Comparison of ENCODE assay signal across 24 cellular contexts in genomic region chr1:98084188-98084587, GRCh38.
DNase-seq lines count a peak whose midpoint lies in the region; ATAC-seq, FAIRE-seq and TF ChIP-seq lines count a peak whose summit lies in the region.
"Had no signal": no experiment of that assay in that cellular context is flagged by ENCODE, and none has a peak within 500 bp of the region (broad histone marks: within the 10 kb centered on the region; RNA-seq: fewer than 3 reads in every experiment).

No MANE protein-coding gene starts in this region.

- H3K27ac ChIP-seq in AG04450 (ENCODE audit: low read depth, low read length), result peak overlapping the region; percentile 71
- no peak overlapping the region for H3K27ac ChIP-seq in astrocyte (ENCODE audit: low read depth, low read length)
- H3K27ac ChIP-seq in osteoblast (ENCODE audit: low read depth, low read length), result no peak overlapping the region
- H3K27ac ChIP-seq: BLaER1, HL-60, RWPE1 had no signal

- no peaks in the 10 kb centered on the region for H3K9me3 ChIP-seq in AG04450 (ENCODE audit: control insufficient read depth, insufficient read depth, low read length)
- no peaks in the 10 kb centered on the region for H3K9me3 ChIP-seq in astrocyte (ENCODE audit: insufficient read depth, low read depth, low read length)
- H3K9me3 ChIP-seq in osteoblast (ENCODE audit: low read depth, low read length), result no peaks in the 10 kb centered on the region
- H3K9me3 ChIP-seq: BLaER1 had no signal

- H4K20me1 ChIP-seq in astrocyte (ENCODE audit: insufficient read depth, low read length) (no peaks in the 10 kb centered on the region), osteoblast (ENCODE audit: insufficient read depth, low read length) (no peaks in the 10 kb centered on the region)
- H4K20me1 ChIP-seq: BLaER1 had no signal

- H3K27ac Mint-ChIP-seq in astrocyte (ENCODE audit: unreplicated experiment), result peak overlapping the region; percentile 94
- H3K27ac Mint-ChIP-seq: CD4-positive, CD25-positive, alpha-beta regulatory T cell; H9 had no signal

- H3K4me2 ChIP-seq in astrocyte (ENCODE audit: low read length) (no peak overlapping the region), osteoblast (ENCODE audit: insufficient read depth, low read length) (no peak overlapping the region)
- H3K4me2 ChIP-seq: BLaER1 had no signal

- H3K79me2 ChIP-seq in astrocyte (ENCODE audit: insufficient read depth, low read length) (no peaks in the 10 kb centered on the region), osteoblast (ENCODE audit: insufficient read depth, low read length) (no peaks in the 10 kb centered on the region)

- H3K36me3 Mint-ChIP-seq in astrocyte (ENCODE audit: low read depth, unreplicated experiment), result no peaks in the 10 kb centered on the region
- H3K36me3 Mint-ChIP-seq: CD4-positive, CD25-positive, alpha-beta regulatory T cell had no signal

- TF ChIP-seq CTCF in AG04450 (IDR thresholded peaks at IDR 0.05; ENCODE audit: low read depth, low read length) (no peak), astrocyte (IDR thresholded peaks at IDR 0.05; ENCODE audit: insufficient read depth, low read depth, low read length) (no peak), osteoblast (IDR thresholded peaks at IDR 0.05; ENCODE audit: extremely low read depth, low read depth, low read length) (no peak)

- H3K27me3 Mint-ChIP-seq in astrocyte (ENCODE audit: low read depth, unreplicated experiment), result no peaks in the 10 kb centered on the region

- no peak overlapping the region for H3K4me3 Mint-ChIP-seq in astrocyte (ENCODE audit: unreplicated experiment)
- H3K4me3 Mint-ChIP-seq: CD4-positive, CD25-positive, alpha-beta regulatory T cell; H9 had no signal

- H2AFZ ChIP-seq in astrocyte (ENCODE audit: low read depth, low read length), result peak overlapping the region; percentile 9
- peak overlapping the region; percentile 49 for H2AFZ ChIP-seq in osteoblast (ENCODE audit: low read length)

- no peak overlapping the region for H3K9ac ChIP-seq in astrocyte (ENCODE audit: low read length)
- H3K9ac ChIP-seq: BLaER1 had no signal

- H3K27me3 ChIP-seq in AG04450 (ENCODE audit: control insufficient read depth, insufficient read depth, low read length), result no peaks in the 10 kb centered on the region
- no peaks in the 10 kb centered on the region for H3K27me3 ChIP-seq in astrocyte (ENCODE audit: insufficient read depth, low read length)
- no peaks in the 10 kb centered on the region for H3K27me3 ChIP-seq in osteoblast (ENCODE audit: insufficient read depth, low read length)
- H3K27me3 ChIP-seq: BLaER1 had no signal

- H3K4me1 ChIP-seq in astrocyte (ENCODE audit: insufficient read depth, low read length), result peaks cover 15% of the 10 kb centered on the region
- peaks cover 13% of the 10 kb centered on the region for H3K4me1 ChIP-seq in osteoblast (ENCODE audit: insufficient read depth, low read length)
- H3K4me1 ChIP-seq: BLaER1 had no signal

- CTCF ChIA-PET in AG04450 (lab: Charles Lee), result no interaction called here

- POLR2A ChIA-PET in AG04450 (lab: Yijun Ruan, JAX), result no interaction called here

- no peaks in the 10 kb centered on the region for H3K9me3 Mint-ChIP-seq in astrocyte (ENCODE audit: unreplicated experiment)

- no peaks in the 10 kb centered on the region for H3K36me3 ChIP-seq in astrocyte (ENCODE audit: insufficient read depth, low read length)
- H3K36me3 ChIP-seq in osteoblast (ENCODE audit: insufficient read depth, low read length), result no peaks in the 10 kb centered on the region
- H3K36me3 ChIP-seq: BLaER1 had no signal

- no peak for ATAC-seq in GM21723 (IDR thresholded peaks at IDR 0.05; ENCODE audit: unreplicated experiment)

- peaks cover 34% of the 10 kb centered on the region for H3K4me1 Mint-ChIP-seq in astrocyte (ENCODE audit: low read depth, unreplicated experiment)
- H3K4me1 Mint-ChIP-seq: CD4-positive, CD25-positive, alpha-beta regulatory T cell had no signal

- H3K4me3 ChIP-seq in AG04450 (ENCODE audit: low read depth, low read length), result no peak overlapping the region
- no peak overlapping the region for H3K4me3 ChIP-seq in astrocyte (ENCODE audit: insufficient read depth, low read depth, low read length)
- H3K4me3 ChIP-seq in osteoblast (ENCODE audit: insufficient read depth, low read length), result no peak overlapping the region
- H3K4me3 ChIP-seq: BLaER1 had no signal

- no peak for FAIRE-seq in astrocyte (lab: Jason Lieb, UNC)
- FAIRE-seq: D721Med, GM19239 had no signal

- DNase-seq in AG04450 (ENCODE audit: low read depth, low spot score) (no peak), M059J (ENCODE audit: low read depth) (peak; percentile 19), astrocyte (ENCODE audit: low read depth) (no peak), osteoblast (ENCODE audit: insufficient read length, low spot score, missing footprints) (no peak), mesenteric fat pad (ENCODE audit: low spot score) (no peak), COLO829 (ENCODE audit: low spot score) (no peak), NCI-H1436 treated with DMSO at 0.1 percent for 48 hours (lab: John Stamatoyannopoulos, UW) (no peak)
- DNase-seq: 8988T; CD4-positive, CD25-positive, alpha-beta regulatory T cell; H9; NCI-H1092; NCI-H1417 treated with DMSO at 0.1 percent for 48 hours; NCI-H187 treated with DMSO at 0.1 percent for 48 hours; NCI-H2107; NCI-H446; NCI-H524 treated with DMSO at 0.1 percent for 48 hours; NCI-H774; SHP77 had no signal
